Comparison of ENCODE assay signal across 1 cellular context in genomic region chrX:135340827-135341226, GRCh38.
TF ChIP-seq lines count a peak whose summit lies in the region.

No MANE protein-coding gene starts in this region.

TF ChIP-seq in K562, 482 proteins besides CTCF, POLR2A, EP300 and RAD21:
- TF ChIP-seq FOXK1 (CRISPR knock-in tag; IDR thresholded peaks at IDR 0.05; ENCODE audit: borderline replicate concordance): no peak
- no peak for TF ChIP-seq ELF1 (tag; IDR thresholded peaks at IDR 0.05)
- TF ChIP-seq DACH1 (IDR thresholded peaks at IDR 0.05; ENCODE audit: partially characterized antibody): no peak
- TF ChIP-seq RBM15 (IDR thresholded peaks at IDR 0.05; ENCODE audit: insufficient read depth, low read length): no peak
- no peak for TF ChIP-seq TFAP4 (CRISPR knock-in tag; IDR thresholded peaks at IDR 0.05; ENCODE audit: borderline replicate concordance)
- TF ChIP-seq HDAC1 (IDR thresholded peaks at IDR 0.05): no peak
- TF ChIP-seq CEBPG (CRISPR knock-in tag; IDR thresholded peaks at IDR 0.05): no peak
- TF ChIP-seq CEBPG (tag; conservative IDR thresholded peaks at IDR 0.05 in 1 of 2, IDR thresholded peaks at IDR 0.05 in 1 of 2): no peak
- TF ChIP-seq HNRNPL (IDR thresholded peaks at IDR 0.05; ENCODE audit: low read depth, low read length): no peak
- no peak for TF ChIP-seq NR2C2 (CRISPR knock-in tag; IDR thresholded peaks at IDR 0.05)
- TF ChIP-seq NR2C2 (tag; IDR thresholded peaks at IDR 0.05): no peak
